6 cellular contexts compared by ENCODE assay signal in genomic region chr11:124762624-124763155, GRCh38. TPM values are rescaled to one million over a fixed set of nuclear protein-coding genes. Genes with fewer than 3 reads are reported as not detected.
DNase-seq lines count a peak whose midpoint lies in the region; ATAC-seq and TF ChIP-seq lines count a peak whose summit lies in the region.

No MANE protein-coding gene starts in this region.

- no peaks in the 10 kb centered on the region for H3K9me2 ChIP-seq in MM.1S (replicated peaks; ENCODE audit: insufficient read depth, low read length)

- intact Hi-C loops in esophagus muscularis mucosa (cut with DNase I) = loop anchor here (1.0 to 5.0 kb wide), 3 partner anchors 35 to 93 kb away; no protein-coding TSS in a partner anchor

- peak; percentile 8 to 18 for ATAC-seq in stimulated activated naive B cell treated with anti-CD40 and anti-IgM and Interleukin-4, amounts not matched to agents 10 μg/mL and 1 μg/mL and 100 μg/mL, for 72 hours (replicated peaks)

- H3K4me1 ChIP-seq in MM.1S (ENCODE audit: low read length) (peaks cover 22% of the 10 kb centered on the region), esophagus muscularis mucosa (peaks cover 32 to 60% (median 48%) of the 10 kb centered on the region in 4 donors)

- peak overlapping the region; percentile 83 to 95 for H3K4me3 Mint-ChIP-seq in stimulated activated naive B cell treated with anti-CD40 and anti-IgM and Interleukin-4, amounts not matched to agents 10 μg/mL and 1 μg/mL and 100 μg/mL, for 72 hours

- WGBS in esophagus muscularis mucosa = 0% methylated on average over 5 of the region's 45 CpGs

- no peaks in the 10 kb centered on the region for H3K9me3 Mint-ChIP-seq in stimulated activated naive B cell treated with anti-CD40 and anti-IgM and Interleukin-4, amounts not matched to agents 10 μg/mL and 1 μg/mL and 100 μg/mL, for 72 hours

- no peak for TF ChIP-seq POLR2A in esophagus muscularis mucosa (IDR thresholded peaks at IDR 0.05; ENCODE audit: low read depth)

- H3K27ac ChIP-seq in MM.1S (ENCODE audit: low read length) (peak overlapping the region; percentile 77; the same call in 1 of the 2 replicates), esophagus muscularis mucosa (replicated peaks in 1 of 4) (peak overlapping the region; percentile 69 to 82 (median 82))

- peaks cover 31 to 53% of the 10 kb centered on the region in 2 donors for H3K4me1 Mint-ChIP-seq in stimulated activated naive B cell treated with anti-CD40 and anti-IgM and Interleukin-4, amounts not matched to agents 10 μg/mL and 1 μg/mL and 100 μg/mL, for 72 hours

- peaks cover 4 to 12% of the 10 kb centered on the region in 2 donors for H3K36me3 Mint-ChIP-seq in stimulated activated naive B cell treated with anti-CD40 and anti-IgM and Interleukin-4, amounts not matched to agents 10 μg/mL and 1 μg/mL and 100 μg/mL, for 72 hours

- H3K79me2 ChIP-seq in MM.1S (ENCODE audit: low read length) = peaks cover 32% of the 10 kb centered on the region

- no peak for TF ChIP-seq EP300 in esophagus muscularis mucosa (IDR thresholded peaks at IDR 0.05)

- H3K27me3 Mint-ChIP-seq in stimulated activated naive B cell treated with anti-CD40 and anti-IgM and Interleukin-4, amounts not matched to agents 10 μg/mL and 1 μg/mL and 100 μg/mL, for 72 hours = no peaks in the 10 kb centered on the region

- peak overlapping the region; percentile 72; the same call in 1 of the 2 replicates for H3K9ac ChIP-seq in MM.1S (ENCODE audit: low read length)

- DNase-seq in NCI-H82 (lab: John Stamatoyannopoulos, UW) (peak; percentile 31), NCI-H82 treated with DMSO at 0.1 percent for 48 hours (lab: John Stamatoyannopoulos, UW; ENCODE audit: unreplicated experiment) (no peak), MM.1S (peak; percentile 27), esophagus muscularis mucosa (ENCODE audit: extremely low spot score) (no peak), retina (no peak)
- no peak for DNase-seq in stimulated activated naive B cell treated with anti-CD40 and anti-IgM and Interleukin-4, amounts not matched to agents 10 μg/mL and 1 μg/mL and 100 μg/mL, for 72 hours

- peak overlapping the region; percentile 84 for H3K4me2 ChIP-seq in MM.1S (ENCODE audit: low read depth, low read length)

- H3K27me3 ChIP-seq in MM.1S (replicated peaks; ENCODE audit: insufficient read depth, low read length) = no peaks in the 10 kb centered on the region
- H3K27me3 ChIP-seq in esophagus muscularis mucosa = peaks cover 5 to 55% (median 43%) of the 10 kb centered on the region in 4 donors

- no peaks in the 10 kb centered on the region for H4K20me1 ChIP-seq in MM.1S (ENCODE audit: insufficient read depth, low read length)

- peak overlapping the region; percentile 89 for H3K4me3 ChIP-seq in MM.1S (ENCODE audit: low read length)
- peak overlapping the region; percentile 52 to 65 (median 54) for H3K4me3 ChIP-seq in esophagus muscularis mucosa

- TF ChIP-seq CTCF in MM.1S (IDR thresholded peaks at IDR 0.05; ENCODE audit: low read length) = no peak
- TF ChIP-seq CTCF in esophagus muscularis mucosa (IDR thresholded peaks at IDR 0.05) = no peak

- no peaks in the 10 kb centered on the region for H3K36me3 ChIP-seq in MM.1S (replicated peaks; ENCODE audit: insufficient read depth, low read length)
- H3K36me3 ChIP-seq in esophagus muscularis mucosa = peaks cover 10 to 39% (median 17%) of the 10 kb centered on the region in 4 donors

- H3K9me3 ChIP-seq in MM.1S (replicated peaks; ENCODE audit: insufficient read depth, low read length) (no peaks in the 10 kb centered on the region), esophagus muscularis mucosa (no peaks in the 10 kb centered on the region)

- H3F3A ChIP-seq in MM.1S (ENCODE audit: insufficient read depth, low read length) = peaks cover 25% of the 10 kb centered on the region

- peak overlapping the region; percentile 86 for H3K27ac Mint-ChIP-seq in stimulated activated naive B cell treated with anti-CD40 and anti-IgM and Interleukin-4, amounts not matched to agents 10 μg/mL and 1 μg/mL and 100 μg/mL, for 72 hours

- peak overlapping the region; percentile 93 for H2AFZ ChIP-seq in MM.1S (ENCODE audit: low read length)

RNA-seq across cellular contexts. Expression of gene ESAM, which starts 0.6 kb away (rescaled TPM):
- total RNA-seq in esophagus muscularis mucosa = 10 to 100 TPM; 10.8 to 52.8 (median 41.1) TPM

RNA-seq across cellular contexts. Expression of gene VSIG2, which starts 10.6 kb away (rescaled TPM):
- total RNA-seq in esophagus muscularis mucosa = under 1 TPM in 1 of 4 donors, not detected in 3; 0.29 TPM

RNA-seq across cellular contexts. Expression of gene NRGN, which starts 22.9 kb away (rescaled TPM):
- total RNA-seq in esophagus muscularis mucosa = 1 to 10 TPM; 1.4 to 2.3 (median 1.6) TPM

RNA-seq across cellular contexts. Expression of gene MSANTD2, which starts 37.5 kb away (rescaled TPM):
- total RNA-seq in esophagus muscularis mucosa = 10 to 100 TPM in 3 of 4 donors, 1 to 10 TPM in 1; 9.6 to 14.0 (median 12.1) TPM

Comparison
In these comparisons a context has a peak if more than half of its experiments do, and no peak if none do; other contexts are left out.
1. DNase-seq: peak in NCI-H82 (single experiment) and MM.1S (single experiment); none in NCI-H82 treated with DMSO at 0.1 percent for 48 hours (single experiment), esophagus muscularis mucosa (single experiment), stimulated activated naive B cell treated with anti-CD40 and anti-IgM and Interleukin-4, amounts not matched to agents 10 μg/mL and 1 μg/mL and 100 μg/mL, for 72 hours (single experiment) and retina (single experiment).